In the genomic region with DNA sequence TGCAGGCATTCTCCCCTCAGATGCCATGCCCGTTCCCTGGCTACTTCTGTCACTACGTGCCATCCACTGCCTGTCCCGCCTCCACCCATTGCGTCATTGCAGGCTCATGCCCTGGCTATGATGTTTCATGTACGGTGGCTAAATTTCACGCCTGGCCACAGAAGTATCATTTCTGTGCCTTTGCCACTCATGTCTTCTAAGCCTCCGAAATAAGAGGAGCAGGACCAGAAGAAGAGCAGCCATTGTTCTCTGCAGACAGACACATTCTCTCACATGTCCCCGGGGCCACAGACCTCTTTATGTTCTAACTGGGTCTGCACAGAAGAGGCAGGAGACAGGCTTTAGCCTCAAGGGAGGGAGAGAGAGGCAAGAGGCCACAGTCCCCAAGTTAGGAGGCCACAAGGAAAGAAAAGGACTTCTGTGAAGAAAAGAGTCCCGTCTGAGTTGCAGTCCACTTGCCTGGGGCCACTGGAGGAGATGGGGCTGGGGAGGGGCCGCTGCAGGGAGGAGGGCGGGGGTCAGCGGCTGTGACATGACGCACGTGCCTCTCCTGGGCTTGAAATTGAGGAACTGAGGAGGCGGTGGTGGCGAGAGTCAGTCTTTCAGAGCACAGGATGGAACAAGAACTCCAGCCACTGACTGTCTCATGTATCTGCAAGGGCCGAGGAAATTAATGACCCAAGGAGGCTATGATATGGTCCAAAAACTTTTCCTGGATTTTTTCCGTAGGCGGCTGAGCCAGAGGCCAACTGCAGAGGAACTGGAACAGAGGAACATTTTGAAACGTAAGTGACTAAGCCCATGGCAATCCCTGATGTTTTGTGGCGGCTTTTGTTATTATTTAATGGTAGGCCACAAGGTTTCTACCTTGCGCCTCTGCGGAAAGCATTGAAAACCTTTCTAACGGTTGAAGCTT, we compare ENCODE assay signal across 8 cellular contexts. TPM values are rescaled to one million over a fixed set of nuclear protein-coding genes. Genes with fewer than 3 reads are reported as not detected.
A peak's percentile ranks its signal among the peaks of the same experiment; 100 is the strongest.
DNase-seq lines count a peak whose midpoint lies in the region; ATAC-seq, FAIRE-seq and TF ChIP-seq lines count a peak whose summit lies in the region.
"Had no signal": no experiment of that assay in that cellular context is flagged by ENCODE, and none has a peak within 500 bp of the region (broad histone marks: within the 10 kb centered on the region; RNA-seq: fewer than 3 reads in every experiment).

No MANE protein-coding gene starts in this region.

- in situ Hi-C loops in G401 (cut with HindIII; ENCODE audit: low sequenced_read_pairs), result loop anchor here (10.0 kb wide), 1 partner anchor 208 kb away; no protein-coding TSS in a partner anchor

- H3K4me3 Mint-ChIP-seq in dendritic cell treated with granulocyte-macrophage colony-stimulating factor and Interleukin-4, amounts not matched to agents 40 ng/mL and 50 ng/mL, for 4 days, result peak overlapping the region; percentile 58

- intact Hi-C loops in dendritic cell treated with granulocyte-macrophage colony-stimulating factor and Interleukin-4, amounts not matched to agents 40 ng/mL and 50 ng/mL, for 4 days (cut with micrococcal nuclease), result loop anchor here (1.0 to 10.0 kb wide), 2 partner anchors 31 to 328 kb away; no protein-coding TSS in a partner anchor

- peak; percentile 44 for ATAC-seq in GM19324 (IDR thresholded peaks at IDR 0.05; ENCODE audit: low FRiP score, unreplicated experiment)
- peak; percentile 61 for ATAC-seq in HG03342 (IDR thresholded peaks at IDR 0.05; ENCODE audit: unreplicated experiment)
- ATAC-seq in activated naive CD4-positive, alpha-beta T cell treated with anti-CD3 and anti-CD28 coated beads, Interleukin-2, amount 50 U/mL, for 72 hours, result no peak

- TF ChIP-seq CTCF in smooth muscle cell (IDR thresholded peaks at IDR 0.05; ENCODE audit: borderline replicate concordance, insufficient read depth, poor library complexity, severe bottlenecking), result no peak
- no peak for TF ChIP-seq CTCF in D721Med (IDR thresholded peaks at IDR 0.05; ENCODE audit: insufficient read depth, missing control alignments)

- H3K9me3 ChIP-seq in smooth muscle cell (replicated peaks; ENCODE audit: low read depth), result no peaks in the 10 kb centered on the region
- H3K9me3 ChIP-seq: SJSA1 had no signal

- no peaks in the 10 kb centered on the region for H3K27me3 ChIP-seq in smooth muscle cell (ENCODE audit: low read depth)
- H3K27me3 ChIP-seq: SJSA1 had no signal

- no peaks in the 10 kb centered on the region for H4K20me1 ChIP-seq in smooth muscle cell (ENCODE audit: low read depth)

- H3K79me2 ChIP-seq in smooth muscle cell (ENCODE audit: low read depth), result no peaks in the 10 kb centered on the region

- H3K36me3 ChIP-seq in smooth muscle cell (ENCODE audit: low read depth), result no peaks in the 10 kb centered on the region
- H3K36me3 ChIP-seq: SJSA1 had no signal

- 67% methylated on average over 24 of the region's 24 CpGs for whole genome bisulfite sequencing in smooth muscle cell (ENCODE audit: low lambda C conversion rate)

- H3K27ac ChIP-seq in smooth muscle cell (ENCODE audit: low read depth), result peak overlapping the region; percentile 73
- H3K27ac ChIP-seq: SJSA1 had no signal

- FAIRE-seq in D721Med (lab: Jason Lieb, UNC), result no peak

- H3K36me3 Mint-ChIP-seq in dendritic cell treated with granulocyte-macrophage colony-stimulating factor and Interleukin-4, amounts not matched to agents 40 ng/mL and 50 ng/mL, for 4 days (ENCODE audit: low read depth), result peaks cover 7% of the 10 kb centered on the region
- H3K36me3 Mint-ChIP-seq in activated naive CD4-positive, alpha-beta T cell treated with anti-CD3 and anti-CD28 coated beads, Interleukin-2, amount 50 U/mL, for 72 hours, result no peaks in the 10 kb centered on the region

- H3K4me1 ChIP-seq in smooth muscle cell (ENCODE audit: low read depth), result peaks cover 8% of the 10 kb centered on the region
- H3K4me1 ChIP-seq: SJSA1 had no signal

- no peak overlapping the region for H3K4me3 ChIP-seq in smooth muscle cell
- H3K4me3 ChIP-seq: SJSA1 had no signal

- DNase-seq in smooth muscle cell (lab: John Stamatoyannopoulos, UW; ENCODE audit: unreplicated experiment) (no peak), D721Med (ENCODE audit: insufficient read length, low spot score) (no peak), G401 (ENCODE audit: low spot score) (no peak)
- no peak for DNase-seq in activated naive CD4-positive, alpha-beta T cell treated with anti-CD3 and anti-CD28 coated beads, Interleukin-2, amount 50 U/mL, for 72 hours (ENCODE audit: low spot score in 2 of 2)

- H3F3A ChIP-seq in smooth muscle cell (ENCODE audit: low read depth), result peaks cover 13% of the 10 kb centered on the region

- peaks cover 61% of the 10 kb centered on the region for H3K4me1 Mint-ChIP-seq in dendritic cell treated with granulocyte-macrophage colony-stimulating factor and Interleukin-4, amounts not matched to agents 40 ng/mL and 50 ng/mL, for 4 days (ENCODE audit: low read depth)

- no peaks in the 10 kb centered on the region for H3K9me3 Mint-ChIP-seq in dendritic cell treated with granulocyte-macrophage colony-stimulating factor and Interleukin-4, amounts not matched to agents 40 ng/mL and 50 ng/mL, for 4 days
- H3K9me3 Mint-ChIP-seq in activated naive CD4-positive, alpha-beta T cell treated with anti-CD3 and anti-CD28 coated beads, Interleukin-2, amount 50 U/mL, for 72 hours, result no peaks in the 10 kb centered on the region

- peak overlapping the region; percentile 57 for H3K4me2 ChIP-seq in smooth muscle cell

- H2AFZ ChIP-seq in smooth muscle cell (ENCODE audit: low read depth), result no peak overlapping the region

- peak overlapping the region; percentile 84 for H3K27ac Mint-ChIP-seq in dendritic cell treated with granulocyte-macrophage colony-stimulating factor and Interleukin-4, amounts not matched to agents 40 ng/mL and 50 ng/mL, for 4 days
- no peak overlapping the region for H3K27ac Mint-ChIP-seq in activated naive CD4-positive, alpha-beta T cell treated with anti-CD3 and anti-CD28 coated beads, Interleukin-2, amount 50 U/mL, for 72 hours

- H3K27me3 Mint-ChIP-seq in dendritic cell treated with granulocyte-macrophage colony-stimulating factor and Interleukin-4, amounts not matched to agents 40 ng/mL and 50 ng/mL, for 4 days, result peaks cover 24% of the 10 kb centered on the region

- H3K9ac ChIP-seq in smooth muscle cell (ENCODE audit: low read depth), result no peak overlapping the region

RNA-seq across cellular contexts. Expression of a gene that starts 55.9 kb away (rescaled TPM):
- total RNA-seq in smooth muscle cell, result 19.6 and 21.1 TPM in 2 replicates
- 29.5 and 39.6 TPM in 2 replicates for polyA plus RNA-seq in smooth muscle cell
- total RNA-seq in G401 (2014; rRNA removed; shearing (Covaris generic)), result 45.5 and 45.9 TPM in 2 replicates
- 10 to 100 TPM; 13.2 to 30.9 TPM for total RNA-seq in activated naive CD4-positive, alpha-beta T cell treated with anti-CD3 and anti-CD28 coated beads, Interleukin-2, amount 50 U/mL, for 72 hours

Comparison
In these comparisons a context has a peak if more than half of its experiments do, and no peak if none do; other contexts are left out.
1. ATAC-seq: peak in GM19324 (single experiment) and HG03342 (single experiment); none in activated naive CD4-positive, alpha-beta T cell treated with anti-CD3 and anti-CD28 coated beads, Interleukin-2, amount 50 U/mL, for 72 hours (0 of 2).